Comparison of ENCODE assay signal across 8 cellular contexts in genomic region chr19:56507446-56508281, GRCh38. TPM values are rescaled to one million over a fixed set of nuclear protein-coding genes. Genes with fewer than 3 reads are reported as not detected.
DNase-seq lines count a peak whose midpoint lies in the region; ATAC-seq and TF ChIP-seq lines count a peak whose summit lies in the region.

Gene ZNF471 (plus strand): TSS chr19:56507855. CDS start chr19:56511572, 3,717 bp downstream.

- 14 to 17% methylated on average over 43 to 56 of the region's 74 CpGs for WGBS in mesodermal cell (ENCODE audit: insufficient coverage in 2 of 2), 2 experiments

- TF ChIP-seq CTCF in GM20000 (IDR thresholded peaks at IDR 0.05; ENCODE audit: extremely low read depth, missing control alignments) = no peak
- no peak for TF ChIP-seq CTCF in epithelial cell of esophagus (IDR thresholded peaks at IDR 0.05; ENCODE audit: insufficient read depth, low read depth, low read length, missing control alignments)
- no peak for TF ChIP-seq CTCF in mesothelial cell of epicardium (IDR thresholded peaks at IDR 0.05; ENCODE audit: unreplicated experiment)

- H3K27me3 Mint-ChIP-seq in mesothelial cell of epicardium (ENCODE audit: low read depth) = no peaks in the 10 kb centered on the region

- H3K27ac ChIP-seq in mesodermal cell (ENCODE audit: low read depth, low read length, severe bottlenecking) = peak within 1 kb of the TSS; percentile 89

- no peak within 1 kb of the TSS for H3K4me3 Mint-ChIP-seq in mesothelial cell of epicardium

- H3K4me1 ChIP-seq in mesodermal cell (ENCODE audit: control insufficient read depth, insufficient read depth, low read length, poor library complexity, severe bottlenecking) = no peaks in the 10 kb centered on the region

- DNase-seq in GM20000 (ENCODE audit: low spot score) (peak; percentile 35), NCI-H524 treated with DMSO at 0.1 percent for 48 hours (lab: John Stamatoyannopoulos, UW) (peak; percentile 89), epithelial cell of esophagus (ENCODE audit: low read depth) (peak; percentile 99), mesothelial cell of epicardium (ENCODE audit: low spot score in 2 of 2, unreplicated experiment in 2 of 2) (no peak)
- peak; percentile 85 for DNase-seq in activated CD8-positive, alpha-beta memory T cell treated with anti-CD3 and anti-CD28 coated beads, Interleukin-2, amount 50 U/mL, for 48 hours
- DNase-seq in stimulated activated CD8-positive, alpha-beta memory T cell treated with anti-CD3 and anti-CD28 coated beads, Interleukin-15, amount 100 ng/mL, for 24 hours (ENCODE audit: low read depth) = peak; percentile 47

- no peak within 1 kb of the TSS for H3K27ac Mint-ChIP-seq in mesothelial cell of epicardium

- no peak for ATAC-seq in GM19463 (IDR thresholded peaks at IDR 0.05; ENCODE audit: unreplicated experiment)

- H3K36me3 Mint-ChIP-seq in mesothelial cell of epicardium = peaks cover 3% of the 10 kb centered on the region

- H3K4me3 ChIP-seq in epithelial cell of esophagus (ENCODE audit: low read length) (peak within 1 kb of the TSS; percentile 96), mesodermal cell (ENCODE audit: extremely low read depth, insufficient read depth, low read length, poor library complexity, severe bottlenecking) (peak within 1 kb of the TSS; percentile 49)

- H3K4me1 Mint-ChIP-seq in mesothelial cell of epicardium = no peaks in the 10 kb centered on the region

- H3K36me3 ChIP-seq in mesodermal cell (ENCODE audit: control insufficient read depth, insufficient read depth, low read length) = no peaks in the 10 kb centered on the region

- peaks cover 34% of the 10 kb centered on the region for H3K9me3 ChIP-seq in mesodermal cell (ENCODE audit: control insufficient read depth, low read length)

- H3K9me3 Mint-ChIP-seq in mesothelial cell of epicardium = peaks cover 39% of the 10 kb centered on the region

RNA-seq across cellular contexts. Expression of gene ZNF471, which starts in this region (rescaled TPM):
- 0.70 TPM for polyA plus RNA-seq in mesodermal cell (2013, experiment 1 of 2)
- 0.81 TPM for polyA plus RNA-seq in mesodermal cell (2013, experiment 2 of 2)
- total RNA-seq in mesothelial cell of epicardium = not detected in 3 replicates

Comparison
In these comparisons a context has a peak if more than half of its experiments do, and no peak if none do; other contexts are left out.
1. DNase-seq: peak in GM20000 (single experiment), NCI-H524 treated with DMSO at 0.1 percent for 48 hours (single experiment), activated CD8-positive, alpha-beta memory T cell treated with anti-CD3 and anti-CD28 coated beads, Interleukin-2, amount 50 U/mL, for 48 hours (single experiment), epithelial cell of esophagus (single experiment) and stimulated activated CD8-positive, alpha-beta memory T cell treated with anti-CD3 and anti-CD28 coated beads, Interleukin-15, amount 100 ng/mL, for 24 hours (single experiment); none in mesothelial cell of epicardium (0 of 2).